Comparison of ENCODE assay signal across 18 cellular contexts in genomic region chr6:43286995-43287716, GRCh38. TPM values are rescaled to one million over a fixed set of nuclear protein-coding genes. Genes with fewer than 3 reads are reported as not detected.
DNase-seq lines count a peak whose midpoint lies in the region; ATAC-seq, FAIRE-seq and TF ChIP-seq lines count a peak whose summit lies in the region.
"Had no signal": no experiment of that assay in that cellular context is flagged by ENCODE, and none has a peak within 500 bp of the region (broad histone marks: within the 10 kb centered on the region; RNA-seq: fewer than 3 reads in every experiment).

No MANE protein-coding gene starts in this region.

- H3K4me3 ChIP-seq in gastroesophageal sphincter (no peak overlapping the region), neuronal stem cell (ENCODE audit: low read length in 2 of 2) (no peak overlapping the region)
- H3K4me3 ChIP-seq: heart right ventricle, SJSA1, suprapubic skin had no signal

- H3K79me1 ChIP-seq in neuronal stem cell (ENCODE audit: low read depth, low read length), result no peaks in the 10 kb centered on the region

- FAIRE-seq in D721Med (lab: Jason Lieb, UNC), result no peak

- H3K4ac ChIP-seq in neuronal stem cell (ENCODE audit: low read length), result no peak overlapping the region

- H3K18ac ChIP-seq in neuronal stem cell (ENCODE audit: low read length), result peak overlapping the region; percentile 16

- H3K36me3 ChIP-seq in gastroesophageal sphincter, result no peaks in the 10 kb centered on the region
- no peaks in the 10 kb centered on the region for H3K36me3 ChIP-seq in neuronal stem cell (replicated peaks in 1 of 2; ENCODE audit: control insufficient read depth in 2 of 2, insufficient read depth in 2 of 2, low read length in 2 of 2)
- H3K36me3 ChIP-seq: heart right ventricle, SJSA1, suprapubic skin had no signal

- H3K4me2 ChIP-seq in neuronal stem cell (ENCODE audit: insufficient read depth, low read length, poor library complexity, severe bottlenecking), result no peak overlapping the region

- H4K91ac ChIP-seq in neuronal stem cell (ENCODE audit: low read depth, low read length, poor library complexity), result no peak overlapping the region

- 60% methylated on average over 1 of the region's 9 CpGs; no CpG with 5 or more reads in 1 of the 2 donors for WGBS in gastroesophageal sphincter (ENCODE audit: low coverage in 1 of 2), 2 donors
- WGBS in neuronal stem cell (ENCODE audit: extremely low coverage in 2 of 2, insufficient read length in 2 of 2, insufficient replicate concordance in 1 of 2), 2 donors, result no CpG with 5 or more reads among the region's 9 CpGs

- in situ Hi-C loops in SK-MEL-5 (cut with HindIII; ENCODE audit: low pct_unique_long_range_greater_than_20kb, low sequenced_read_pairs), result no loop called here

- H2BK5ac ChIP-seq in neuronal stem cell (ENCODE audit: low read length), result no peak overlapping the region

- peak; percentile 20 for TF ChIP-seq CTCF in D721Med (IDR thresholded peaks at IDR 0.05; ENCODE audit: insufficient read depth, missing control alignments)
- peak in 1 of 4 experiments; percentile 51 for TF ChIP-seq CTCF in gastroesophageal sphincter (IDR thresholded peaks at IDR 0.05)

- no peak for TF ChIP-seq POLR2A in gastroesophageal sphincter (IDR thresholded peaks at IDR 0.05)

- peak overlapping the region; percentile 31 for H2AFZ ChIP-seq in neuronal stem cell (ENCODE audit: low read length)

- H3K9me3 ChIP-seq in gastroesophageal sphincter, result no peaks in the 10 kb centered on the region
- no peaks in the 10 kb centered on the region for H3K9me3 ChIP-seq in neuronal stem cell (replicated peaks in 1 of 2; ENCODE audit: control insufficient read depth in 2 of 2, insufficient read depth in 1 of 2, low read depth in 1 of 2, low read length in 2 of 2)
- H3K9me3 ChIP-seq: heart right ventricle, SJSA1, suprapubic skin had no signal

- ATAC-seq in gastroesophageal sphincter, result peak; percentile 27
- ATAC-seq in GM21717 (IDR thresholded peaks at IDR 0.05; ENCODE audit: unreplicated experiment), result no peak
- ATAC-seq: sciatic nerve had no signal

- no peak overlapping the region for H3K27ac ChIP-seq in gastroesophageal sphincter
- no peak overlapping the region for H3K27ac ChIP-seq in neuronal stem cell (replicated peaks; ENCODE audit: low read length)
- H3K27ac ChIP-seq: heart right ventricle, SJSA1, suprapubic skin had no signal

- H2AK5ac ChIP-seq in neuronal stem cell (ENCODE audit: low read depth, low read length), result no peak overlapping the region

- DNase-seq in D721Med (ENCODE audit: insufficient read length, low spot score), result no peak
- peak; percentile 31 for DNase-seq in SK-MEL-5 (ENCODE audit: low read depth, low spot score)
- no peak for DNase-seq in neuronal stem cell (ENCODE audit: low spot score)
- DNase-seq in RKO (ENCODE audit: low spot score), result no peak
- no peak for DNase-seq in NCI-H524 (lab: John Stamatoyannopoulos, UW)
- no peak for DNase-seq in activated CD4-positive, CD25-positive, alpha-beta regulatory T cell treated with anti-CD3 and anti-CD28 coated beads, Interleukin-2, amount 50 U/mL, for 72 hours
- DNase-seq: activated T-cell treated with anti-CD3 and anti-CD28 coated beads, Interleukin-2, amount 50 U/mL, for 1 hour; effector CD8-positive, alpha-beta T cell; heart right ventricle; NCI-H1105 treated with DMSO at 0.1 percent for 48 hours had no signal

- H3K4me1 ChIP-seq in gastroesophageal sphincter (peaks cover 0 to 8% (median 0%) of the 10 kb centered on the region in 3 donors), neuronal stem cell (ENCODE audit: control insufficient read depth in 2 of 2, insufficient read depth in 1 of 2, low read depth in 1 of 2, low read length in 2 of 2) (peaks cover 0 to 5% of the 10 kb centered on the region in 2 donors)
- H3K4me1 ChIP-seq: heart right ventricle, SJSA1 had no signal

- H3K14ac ChIP-seq in neuronal stem cell (ENCODE audit: low read length), result no peak overlapping the region

- no peak overlapping the region for H4K8ac ChIP-seq in neuronal stem cell (ENCODE audit: low read depth, low read length)

- no peak overlapping the region for H2BK120ac ChIP-seq in neuronal stem cell (ENCODE audit: low read depth, low read length)

- H2BK15ac ChIP-seq in neuronal stem cell (ENCODE audit: low read length), result peak overlapping the region; percentile 6

- no peak overlapping the region for H2BK12ac ChIP-seq in neuronal stem cell (ENCODE audit: low read length)

- TF ChIP-seq EP300 in gastroesophageal sphincter (IDR thresholded peaks at IDR 0.05), result no peak

- peaks cover 46% of the 10 kb centered on the region for H3K27me3 ChIP-seq in gastroesophageal sphincter
- H3K27me3 ChIP-seq in neuronal stem cell (ENCODE audit: control insufficient read depth in 3 of 3, insufficient read depth in 3 of 3, low read depth in 1 of 3, low read length in 3 of 3), result peaks cover 0 to 14% (median 0%) of the 10 kb centered on the region in 3 experiments

- H3K9ac ChIP-seq in neuronal stem cell (ENCODE audit: low read depth, low read length, poor library complexity), result no peak overlapping the region

- H3K23ac ChIP-seq in neuronal stem cell (ENCODE audit: low read depth, low read length, poor library complexity), result no peak overlapping the region

RNA-seq across cellular contexts. Expression of gene SLC22A7, which starts 10.9 kb away (rescaled TPM):
- total RNA-seq in SK-MEL-5 (2014; rRNA removed; shearing (Covaris generic)), result not detected in 2 replicates
- not detected in 2 replicates for polyA plus RNA-seq in SK-MEL-5 (2015; cell fraction: cytosol; rRNA removed)
- polyA plus RNA-seq in SK-MEL-5 (2015; cell fraction: nucleus; rRNA removed), result not detected in 2 replicates
- not detected for total RNA-seq in gastroesophageal sphincter
- polyA plus RNA-seq in neuronal stem cell (2013, experiment 1 of 2), result 0.01 TPM
- polyA plus RNA-seq in neuronal stem cell (2013, experiment 2 of 2), result not detected
- total RNA-seq: HT1080, mesothelial cell of epicardium, NCI-H460, sciatic nerve, SJSA1, suprapubic skin had no signal

RNA-seq across cellular contexts. Expression of gene CRIP3, which starts 21.5 kb away (rescaled TPM):
- total RNA-seq in SK-MEL-5 (2014; rRNA removed; shearing (Covaris generic)), result not detected in 2 replicates
- polyA plus RNA-seq in SK-MEL-5 (2015; cell fraction: cytosol; rRNA removed), result not detected in 2 replicates
- not detected in 2 replicates for polyA plus RNA-seq in SK-MEL-5 (2015; cell fraction: nucleus; rRNA removed)
- total RNA-seq in gastroesophageal sphincter, result not detected
- polyA plus RNA-seq in neuronal stem cell (2013, experiment 1 of 2), result 25.5 TPM
- polyA plus RNA-seq in neuronal stem cell (2013, experiment 2 of 2), result 24.5 TPM
- total RNA-seq: HT1080, NCI-H460, SJSA1 had no signal

RNA-seq across cellular contexts. Expression of gene TTBK1, which starts 43.9 kb away (rescaled TPM):
- total RNA-seq in SK-MEL-5 (2014; rRNA removed; shearing (Covaris generic)), result not detected in 2 replicates
- not detected in 2 replicates for polyA plus RNA-seq in SK-MEL-5 (2015; cell fraction: cytosol; rRNA removed)
- not detected in 2 replicates for polyA plus RNA-seq in SK-MEL-5 (2015; cell fraction: nucleus; rRNA removed)
- total RNA-seq in gastroesophageal sphincter, result under 1 TPM in 2 of 4 donors, not detected in 2; 0.08 to 0.20 TPM
- polyA plus RNA-seq in neuronal stem cell (2013, experiment 1 of 2), result 1.5 TPM
- 1.5 TPM for polyA plus RNA-seq in neuronal stem cell (2013, experiment 2 of 2)
- total RNA-seq: NCI-H460, SJSA1, suprapubic skin had no signal

RNA-seq across cellular contexts. Expression of gene DNPH1, which starts 57.9 kb away (rescaled TPM):
- 108 and 109 TPM in 2 replicates for total RNA-seq in SK-MEL-5 (2014; rRNA removed; shearing (Covaris generic))
- 95.3 and 195 TPM in 2 replicates for polyA plus RNA-seq in SK-MEL-5 (2015; cell fraction: cytosol; rRNA removed)
- polyA plus RNA-seq in SK-MEL-5 (2015; cell fraction: nucleus; rRNA removed), result 17.7 and 47.5 TPM in 2 replicates
- 10 to 100 TPM; 66.5 to 95.0 (median 86.6) TPM for total RNA-seq in gastroesophageal sphincter
- 110 TPM for polyA plus RNA-seq in neuronal stem cell (2013, experiment 1 of 2)
- 110 TPM for polyA plus RNA-seq in neuronal stem cell (2013, experiment 2 of 2)
